In the genomic region with DNA sequence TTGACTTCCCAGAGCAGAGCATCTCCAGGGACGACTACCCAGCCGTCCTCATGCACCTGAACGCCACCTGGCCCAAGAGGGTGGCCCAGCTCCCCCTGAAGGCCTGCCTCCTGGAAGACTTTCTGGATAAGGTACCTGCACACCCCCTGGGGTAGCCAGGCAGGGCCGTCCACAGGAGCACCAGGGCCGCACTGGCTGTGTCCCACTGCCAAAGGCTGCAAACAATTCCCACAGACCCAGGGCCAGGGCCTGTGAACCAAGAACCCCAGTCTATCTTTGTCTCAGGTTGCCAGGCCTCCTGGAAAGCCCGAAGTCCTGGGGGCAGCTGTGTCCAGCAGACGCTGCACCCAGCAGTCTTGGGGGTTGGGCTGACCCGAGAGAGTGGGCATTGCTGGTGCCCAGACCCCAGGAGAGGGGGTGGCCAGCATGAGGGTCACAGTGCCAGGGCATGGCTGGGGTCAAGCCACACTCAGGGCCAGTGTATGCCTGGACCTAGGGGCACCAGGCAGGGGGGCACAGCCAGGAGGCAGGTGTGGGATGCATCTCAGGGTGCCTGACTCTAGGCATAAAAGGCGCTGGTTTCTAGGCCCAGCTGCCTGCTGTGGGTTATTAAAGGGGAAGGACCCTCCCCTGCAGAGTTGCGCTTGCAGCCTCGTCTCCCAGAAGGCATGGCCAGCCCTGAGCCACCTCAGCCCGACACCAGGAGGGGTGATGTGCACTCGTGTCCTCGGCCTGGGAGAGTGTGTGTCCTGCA, we compare ENCODE assay signal across 2 cellular contexts.
TF ChIP-seq lines count a peak whose summit lies in the region.

No MANE protein-coding gene starts in this region.

TF ChIP-seq in HEK293, 187 proteins besides CTCF, POLR2A, EP300 and RAD21:
- TF ChIP-seq ZNF792 (tag by site-specific recombination; IDR thresholded peaks at IDR 0.05) (no peak), GLIS2 (tag by site-specific recombination; IDR thresholded peaks at IDR 0.05) (peak; percentile 38; the same call in 1 of the 2 replicates)
TF ChIP-seq in HEK293: peak in this region for 1.

TF ChIP-seq in H1, 55 proteins besides CTCF, POLR2A, EP300 and RAD21:
- TF ChIP-seq CBX5 (IDR thresholded peaks at IDR 0.05; ENCODE audit: low read depth, low read length) (no peak), MAX (IDR thresholded peaks at IDR 0.05) (no peak), CHD7 (IDR thresholded peaks at IDR 0.05; ENCODE audit: insufficient replicate concordance, low read length) (no peak), SUZ12 (IDR thresholded peaks at IDR 0.05; ENCODE audit: low read length) (no peak), ATF3 (IDR thresholded peaks at IDR 0.05; ENCODE audit: insufficient read depth, low read depth, low read length) (no peak), SIRT6 (IDR thresholded peaks at IDR 0.05; ENCODE audit: low read length) (no peak), SP1 (IDR thresholded peaks at IDR 0.05; ENCODE audit: low read depth, low read length) (no peak), KDM5A (IDR thresholded peaks at IDR 0.05; ENCODE audit: low read length) (no peak), SRF (IDR thresholded peaks at IDR 0.05; ENCODE audit: low read depth, low read length) (no peak), PHF8 (conservative IDR thresholded peaks at IDR 0.05; ENCODE audit: low read depth, low read length) (no peak), RBBP5 (IDR thresholded peaks at IDR 0.05; ENCODE audit: borderline replicate concordance, low read depth, low read length) (no peak), HDAC6 (IDR thresholded peaks at IDR 0.05; ENCODE audit: low read depth, low read length) (no peak), ASH2L (IDR thresholded peaks at IDR 0.05; ENCODE audit: low read length) (no peak), BCL11A (IDR thresholded peaks at IDR 0.05; ENCODE audit: low read depth in 2 of 2, low read length in 2 of 2) (no peak), TCF12 (IDR thresholded peaks at IDR 0.05; ENCODE audit: low read depth, low read length) (no peak), KDM1A (IDR thresholded peaks at IDR 0.05; ENCODE audit: borderline replicate concordance, low read length) (no peak), CTBP2 (IDR thresholded peaks at IDR 0.05; ENCODE audit: borderline replicate concordance, insufficient read depth, insufficient read length, low read length) (no peak), HDAC2 (IDR thresholded peaks at IDR 0.05; ENCODE audit: borderline replicate concordance in 1 of 2, low read depth in 2 of 2, low read length in 2 of 2) (no peak)
